ENCODE assay signal across 1 cellular context in the genomic region with DNA sequence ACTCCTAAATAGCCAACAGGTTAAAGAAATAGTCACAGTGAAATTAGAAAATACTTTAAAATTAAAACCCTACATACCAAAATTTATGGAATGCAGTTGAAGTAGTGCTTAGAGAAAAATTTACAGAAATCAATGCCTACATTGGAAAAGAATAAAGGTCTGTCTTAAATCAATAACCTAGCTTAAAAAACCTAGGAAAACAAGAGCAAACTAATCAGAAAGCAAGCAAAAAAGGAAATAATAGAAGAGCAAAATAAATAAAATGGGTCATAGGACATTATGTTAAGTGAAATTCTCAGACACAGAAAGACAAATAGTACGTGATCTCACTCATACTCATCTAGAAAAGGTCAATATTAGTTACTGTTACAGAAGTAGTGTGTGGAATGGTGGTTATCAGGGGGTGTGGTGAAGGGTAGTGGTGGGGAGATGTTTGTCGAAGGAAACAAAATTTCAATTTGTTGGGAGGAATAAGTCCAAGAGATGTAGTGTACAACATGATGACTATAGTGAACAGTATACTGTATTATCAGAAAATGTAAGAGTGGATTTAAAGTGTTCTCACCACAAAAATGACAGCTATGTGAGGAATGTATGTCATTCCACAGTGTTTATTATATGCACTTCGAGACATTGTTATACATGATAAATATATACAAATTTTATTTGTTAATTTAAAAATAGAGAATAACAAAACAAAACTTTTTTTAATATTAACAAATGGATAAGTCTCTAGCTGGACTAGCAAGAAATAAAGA.
A peak's percentile ranks its signal among the peaks of the same experiment; 100 is the strongest.
TF ChIP-seq lines count a peak whose summit lies in the region.

No MANE protein-coding gene starts in this region.

TF ChIP-seq in HepG2, 621 proteins besides CTCF, POLR2A, EP300 and RAD21 (continued from another document and continues in another):
- no peak for TF ChIP-seq PATZ1 (CRISPR knock-in tag; IDR thresholded peaks at IDR 0.05)
- peak; percentile 50 for TF ChIP-seq PAXIP1 (CRISPR knock-in tag; conservative IDR thresholded peaks at IDR 0.05)
- TF ChIP-seq, protein P1, sequence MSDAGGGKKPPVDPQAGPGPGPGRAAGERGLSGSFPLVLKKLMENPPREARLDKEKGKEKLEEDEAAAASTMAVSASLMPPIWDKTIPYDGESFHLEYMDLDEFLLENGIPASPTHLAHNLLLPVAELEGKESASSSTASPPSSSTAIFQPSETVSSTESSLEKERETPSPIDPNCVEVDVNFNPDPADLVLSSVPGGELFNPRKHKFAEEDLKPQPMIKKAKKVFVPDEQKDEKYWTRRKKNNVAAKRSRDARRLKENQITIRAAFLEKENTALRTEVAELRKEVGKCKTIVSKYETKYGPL (CRISPR knock-in tag; IDR thresholded peaks at IDR 0.05) = no peak
- peak; percentile 51; the same call in 1 of the 2 replicates for TF ChIP-seq MIXL1 (CRISPR knock-in tag; IDR thresholded peaks at IDR 0.05)
- peak; percentile 19; the same call in 1 of the 2 replicates for TF ChIP-seq AHDC1 (CRISPR knock-in tag; IDR thresholded peaks at IDR 0.05; ENCODE audit: borderline replicate concordance)
- no peak for TF ChIP-seq CBX5 (CRISPR knock-in tag; IDR thresholded peaks at IDR 0.05; ENCODE audit: borderline replicate concordance)
- TF ChIP-seq KAT2B (IDR thresholded peaks at IDR 0.05; ENCODE audit: borderline replicate concordance, low read depth, low read length) = peak; percentile 52; the same call in 1 of the 2 replicates
- TF ChIP-seq ZNF24 (IDR thresholded peaks at IDR 0.05) = no peak
- TF ChIP-seq ZFYVE20 (CRISPR knock-in tag; IDR thresholded peaks at IDR 0.05; ENCODE audit: borderline replicate concordance, low read depth) = no peak
- no peak for TF ChIP-seq ZNF563 (CRISPR knock-in tag; IDR thresholded peaks at IDR 0.05)
- TF ChIP-seq MAFF (IDR thresholded peaks at IDR 0.05; ENCODE audit: low read depth, low read length) = no peak
- TF ChIP-seq, protein P2, sequence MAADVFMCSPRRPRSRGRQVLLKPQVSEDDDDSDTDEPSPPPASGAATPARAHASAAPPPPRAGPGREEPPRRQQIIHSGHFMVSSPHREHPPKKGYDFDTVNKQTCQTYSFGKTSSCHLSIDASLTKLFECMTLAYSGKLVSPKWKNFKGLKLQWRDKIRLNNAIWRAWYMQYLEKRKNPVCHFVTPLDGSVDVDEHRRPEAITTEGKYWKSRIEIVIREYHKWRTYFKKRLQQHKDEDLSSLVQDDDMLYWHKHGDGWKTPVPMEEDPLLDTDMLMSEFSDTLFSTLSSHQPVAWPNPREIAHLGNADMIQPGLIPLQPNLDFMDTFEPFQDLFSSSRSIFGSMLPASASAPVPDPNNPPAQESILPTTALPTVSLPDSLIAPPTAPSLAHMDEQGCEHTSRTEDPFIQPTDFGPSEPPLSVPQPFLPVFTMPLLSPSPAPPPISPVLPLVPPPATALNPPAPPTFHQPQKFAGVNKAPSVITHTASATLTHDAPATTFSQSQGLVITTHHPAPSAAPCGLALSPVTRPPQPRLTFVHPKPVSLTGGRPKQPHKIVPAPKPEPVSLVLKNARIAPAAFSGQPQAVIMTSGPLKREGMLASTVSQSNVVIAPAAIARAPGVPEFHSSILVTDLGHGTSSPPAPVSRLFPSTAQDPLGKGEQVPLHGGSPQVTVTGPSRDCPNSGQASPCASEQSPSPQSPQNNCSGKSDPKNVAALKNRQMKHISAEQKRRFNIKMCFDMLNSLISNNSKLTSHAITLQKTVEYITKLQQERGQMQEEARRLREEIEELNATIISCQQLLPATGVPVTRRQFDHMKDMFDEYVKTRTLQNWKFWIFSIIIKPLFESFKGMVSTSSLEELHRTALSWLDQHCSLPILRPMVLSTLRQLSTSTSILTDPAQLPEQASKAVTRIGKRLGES (CRISPR knock-in tag; IDR thresholded peaks at IDR 0.05; ENCODE audit: borderline replicate concordance) = no peak
- TF ChIP-seq HMG20B (CRISPR knock-in tag; conservative IDR thresholded peaks at IDR 0.05) = no peak
- no peak for TF ChIP-seq NCOA1 (CRISPR knock-in tag; IDR thresholded peaks at IDR 0.05)
- TF ChIP-seq ARID2 (CRISPR knock-in tag; IDR thresholded peaks at IDR 0.05; ENCODE audit: borderline replicate concordance) = no peak
- TF ChIP-seq ZUFSP (CRISPR knock-in tag; IDR thresholded peaks at IDR 0.05; ENCODE audit: borderline replicate concordance) = no peak
- TF ChIP-seq NCOR1 (IDR thresholded peaks at IDR 0.05; ENCODE audit: borderline replicate concordance, low read length) = no peak
- TF ChIP-seq CHD2 (IDR thresholded peaks at IDR 0.05; ENCODE audit: low read depth, low read length) = no peak
- no peak for TF ChIP-seq SNRNP70 (IDR thresholded peaks at IDR 0.05; ENCODE audit: low read depth, low read length)
- TF ChIP-seq SKI (IDR thresholded peaks at IDR 0.05; ENCODE audit: partially characterized antibody) = no peak
- TF ChIP-seq MTF2 (CRISPR knock-in tag; IDR thresholded peaks at IDR 0.05; ENCODE audit: borderline replicate concordance) = no peak
- no peak for TF ChIP-seq ZNF558 (CRISPR knock-in tag; IDR thresholded peaks at IDR 0.05; ENCODE audit: borderline replicate concordance)
- no peak for TF ChIP-seq ZNF292 (CRISPR knock-in tag; IDR thresholded peaks at IDR 0.05; ENCODE audit: borderline replicate concordance, low read depth)
- TF ChIP-seq MIER2 (CRISPR knock-in tag; IDR thresholded peaks at IDR 0.05) = no peak
- no peak for TF ChIP-seq ZFP41 (CRISPR knock-in tag; IDR thresholded peaks at IDR 0.05; ENCODE audit: borderline replicate concordance)
- TF ChIP-seq HDAC1 (CRISPR knock-in tag; IDR thresholded peaks at IDR 0.05) = no peak
- no peak for TF ChIP-seq ZNF484 (CRISPR knock-in tag; IDR thresholded peaks at IDR 0.05; ENCODE audit: borderline replicate concordance, low read depth)
- TF ChIP-seq PPARG (CRISPR knock-in tag; conservative IDR thresholded peaks at IDR 0.05) = no peak
- no peak for TF ChIP-seq SRSF9 (IDR thresholded peaks at IDR 0.05; ENCODE audit: borderline replicate concordance, insufficient read depth, low read depth, low read length, poor library complexity, severe bottlenecking)
- no peak for TF ChIP-seq ATF1 (CRISPR knock-in tag; IDR thresholded peaks at IDR 0.05)
- TF ChIP-seq SOX6 (IDR thresholded peaks at IDR 0.05) = no peak
- no peak for TF ChIP-seq SOX6 (CRISPR knock-in tag; IDR thresholded peaks at IDR 0.05)
- TF ChIP-seq POLR2AphosphoS2 (IDR thresholded peaks at IDR 0.05; ENCODE audit: low read depth, low read length) = no peak
- TF ChIP-seq ZMAT3 (CRISPR knock-in tag; conservative IDR thresholded peaks at IDR 0.05) = no peak
- TF ChIP-seq, protein P3, sequence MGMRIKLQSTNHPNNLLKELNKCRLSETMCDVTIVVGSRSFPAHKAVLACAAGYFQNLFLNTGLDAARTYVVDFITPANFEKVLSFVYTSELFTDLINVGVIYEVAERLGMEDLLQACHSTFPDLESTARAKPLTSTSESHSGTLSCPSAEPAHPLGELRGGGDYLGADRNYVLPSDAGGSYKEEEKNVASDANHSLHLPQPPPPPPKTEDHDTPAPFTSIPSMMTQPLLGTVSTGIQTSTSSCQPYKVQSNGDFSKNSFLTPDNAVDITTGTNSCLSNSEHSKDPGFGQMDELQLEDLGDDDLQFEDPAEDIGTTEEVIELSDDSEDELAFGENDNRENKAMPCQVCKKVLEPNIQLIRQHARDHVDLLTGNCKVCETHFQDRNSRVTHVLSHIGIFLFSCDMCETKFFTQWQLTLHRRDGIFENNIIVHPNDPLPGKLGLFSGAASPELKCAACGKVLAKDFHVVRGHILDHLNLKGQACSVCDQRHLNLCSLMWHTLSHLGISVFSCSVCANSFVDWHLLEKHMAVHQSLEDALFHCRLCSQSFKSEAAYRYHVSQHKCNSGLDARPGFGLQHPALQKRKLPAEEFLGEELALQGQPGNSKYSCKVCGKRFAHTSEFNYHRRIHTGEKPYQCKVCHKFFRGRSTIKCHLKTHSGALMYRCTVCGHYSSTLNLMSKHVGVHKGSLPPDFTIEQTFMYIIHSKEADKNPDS (CRISPR knock-in tag; IDR thresholded peaks at IDR 0.05) = no peak
- TF ChIP-seq ZNF20 (CRISPR knock-in tag; IDR thresholded peaks at IDR 0.05) = no peak
- TF ChIP-seq ARNT2 (CRISPR knock-in tag; IDR thresholded peaks at IDR 0.05; ENCODE audit: low read depth) = no peak
- TF ChIP-seq NCOA2 (CRISPR knock-in tag; IDR thresholded peaks at IDR 0.05) = no peak
- TF ChIP-seq RFX1 (IDR thresholded peaks at IDR 0.05) = no peak
- TF ChIP-seq ZSCAN20 (CRISPR knock-in tag; IDR thresholded peaks at IDR 0.05; ENCODE audit: borderline replicate concordance) = no peak
- 0 out of 2 replicates have a peak, but pooled peaks have one; percentile 37 for TF ChIP-seq HHEX (CRISPR knock-in tag; IDR thresholded peaks at IDR 0.05)
